Comparison of ENCODE assay signal across 2 cellular contexts in the genomic region with DNA sequence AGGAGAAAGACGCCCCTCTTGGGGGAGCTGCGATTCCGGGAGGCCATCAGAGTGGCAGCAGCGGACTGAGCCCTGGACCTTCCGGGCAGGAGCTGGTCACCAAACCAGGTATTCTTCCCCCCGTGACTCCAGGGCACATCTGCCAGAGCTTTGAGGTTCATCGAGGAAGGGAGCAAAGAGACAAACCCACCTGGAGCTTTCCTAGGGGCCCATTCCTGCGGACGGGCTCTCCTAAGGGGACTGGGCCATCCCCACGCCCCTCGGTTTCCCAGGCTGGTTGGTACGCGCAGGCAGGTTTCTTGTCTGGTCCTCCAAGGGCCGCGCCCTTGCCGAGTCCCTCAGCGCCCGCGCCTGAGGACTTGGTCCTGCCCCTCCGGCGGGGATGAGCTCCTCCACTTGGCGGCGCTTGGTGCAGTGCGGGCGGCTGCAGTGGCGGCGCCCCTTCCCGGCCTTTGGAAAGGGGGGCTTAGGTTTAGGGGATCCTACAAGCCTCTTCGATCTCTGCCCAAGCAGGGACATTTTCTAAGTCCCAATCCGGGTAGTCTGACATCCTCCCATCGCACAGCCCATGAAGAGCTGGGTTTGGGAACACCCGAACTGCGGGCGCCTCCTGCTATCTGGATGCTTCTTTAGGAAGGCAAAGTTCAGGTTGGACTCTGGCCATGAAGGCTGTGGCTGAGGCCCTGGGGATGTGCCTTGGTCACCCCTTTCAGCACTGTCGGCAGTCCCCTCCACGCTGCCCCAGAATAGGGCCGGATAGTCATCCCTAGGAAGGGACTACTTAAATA.
TF ChIP-seq lines count a peak whose summit lies in the region.

No MANE protein-coding gene starts in this region.

TF ChIP-seq in HEK293, 187 proteins besides CTCF, POLR2A, EP300 and RAD21 (continued from another document):
- peak; percentile 45 for TF ChIP-seq ZBTB48 (tag by site-specific recombination; IDR thresholded peaks at IDR 0.05)
- TF ChIP-seq ZNF521 (tag by site-specific recombination; IDR thresholded peaks at IDR 0.05) = no peak
- TF ChIP-seq ZFP3 (tag by site-specific recombination; IDR thresholded peaks at IDR 0.05; ENCODE audit: low read depth) = no peak
- TF ChIP-seq SP7 (tag by site-specific recombination; IDR thresholded peaks at IDR 0.05) = no peak
- no peak for TF ChIP-seq ZBTB8A (tag by site-specific recombination; IDR thresholded peaks at IDR 0.05)
- TF ChIP-seq ZNF23 (tag by site-specific recombination; IDR thresholded peaks at IDR 0.05; ENCODE audit: borderline replicate concordance) = no peak
- no peak for TF ChIP-seq ZNF624 (tag by site-specific recombination; IDR thresholded peaks at IDR 0.05)
- peak; percentile 50 for TF ChIP-seq ZNF335 (tag by site-specific recombination; conservative IDR thresholded peaks at IDR 0.05)
- TF ChIP-seq BCL11A (tag by site-specific recombination; IDR thresholded peaks at IDR 0.05; ENCODE audit: low read depth) = no peak
- TF ChIP-seq ZBTB20 (tag by site-specific recombination; IDR thresholded peaks at IDR 0.05) = 0 out of 2 replicates have a peak, but pooled peaks have one; percentile 6
TF ChIP-seq in HEK293: peak in this region for 5.

TF ChIP-seq in SK-N-SH treated with all-trans-retinoic acid at 6 μM for 48 hours, 23 proteins besides CTCF, POLR2A, EP300 and RAD21 (continued from another document):
- TF ChIP-seq, protein P1, sequence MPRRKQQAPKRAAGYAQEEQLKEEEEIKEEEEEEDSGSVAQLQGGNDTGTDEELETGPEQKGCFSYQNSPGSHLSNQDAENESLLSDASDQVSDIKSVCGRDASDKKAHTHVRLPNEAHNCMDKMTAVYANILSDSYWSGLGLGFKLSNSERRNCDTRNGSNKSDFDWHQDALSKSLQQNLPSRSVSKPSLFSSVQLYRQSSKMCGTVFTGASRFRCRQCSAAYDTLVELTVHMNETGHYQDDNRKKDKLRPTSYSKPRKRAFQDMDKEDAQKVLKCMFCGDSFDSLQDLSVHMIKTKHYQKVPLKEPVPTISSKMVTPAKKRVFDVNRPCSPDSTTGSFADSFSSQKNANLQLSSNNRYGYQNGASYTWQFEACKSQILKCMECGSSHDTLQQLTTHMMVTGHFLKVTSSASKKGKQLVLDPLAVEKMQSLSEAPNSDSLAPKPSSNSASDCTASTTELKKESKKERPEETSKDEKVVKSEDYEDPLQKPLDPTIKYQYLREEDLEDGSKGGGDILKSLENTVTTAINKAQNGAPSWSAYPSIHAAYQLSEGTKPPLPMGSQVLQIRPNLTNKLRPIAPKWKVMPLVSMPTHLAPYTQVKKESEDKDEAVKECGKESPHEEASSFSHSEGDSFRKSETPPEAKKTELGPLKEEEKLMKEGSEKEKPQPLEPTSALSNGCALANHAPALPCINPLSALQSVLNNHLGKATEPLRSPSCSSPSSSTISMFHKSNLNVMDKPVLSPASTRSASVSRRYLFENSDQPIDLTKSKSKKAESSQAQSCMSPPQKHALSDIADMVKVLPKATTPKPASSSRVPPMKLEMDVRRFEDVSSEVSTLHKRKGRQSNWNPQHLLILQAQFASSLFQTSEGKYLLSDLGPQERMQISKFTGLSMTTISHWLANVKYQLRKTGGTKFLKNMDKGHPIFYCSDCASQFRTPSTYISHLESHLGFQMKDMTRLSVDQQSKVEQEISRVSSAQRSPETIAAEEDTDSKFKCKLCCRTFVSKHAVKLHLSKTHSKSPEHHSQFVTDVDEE (CRISPR knock-in tag; IDR thresholded peaks at IDR 0.05) = no peak
- TF ChIP-seq ESRRG (CRISPR knock-in tag; IDR thresholded peaks at IDR 0.05) (no peak), SNAI2 (CRISPR knock-in tag; IDR thresholded peaks at IDR 0.05) (no peak)
